Comparison of ENCODE assay signal across 18 cellular contexts in genomic region chr3:89690649-89691048, GRCh38.
A peak's percentile ranks its signal among the peaks of the same experiment; 100 is the strongest.
DNase-seq lines count a peak whose midpoint lies in the region; ATAC-seq and TF ChIP-seq lines count a peak whose summit lies in the region.
"Had no signal": no experiment of that assay in that cellular context is flagged by ENCODE, and none has a peak within 500 bp of the region (broad histone marks: within the 10 kb centered on the region; RNA-seq: fewer than 3 reads in every experiment).

No MANE protein-coding gene starts in this region.

- no peak for ATAC-seq in activated T-helper 17 cell treated with anti-CD3 and anti-CD28 coated beads, Interleukin-2, amount 50 U/mL, for 72 hours (replicated peaks)
- ATAC-seq: Right ventricle myocardium inferior had no signal

- H3K4me3 Mint-ChIP-seq in activated T-helper 17 cell treated with anti-CD3 and anti-CD28 coated beads, Interleukin-2, amount 50 U/mL, for 72 hours = no peak overlapping the region
- H3K4me3 Mint-ChIP-seq: CD8-positive, alpha-beta memory T cell; dendritic cell treated with granulocyte-macrophage colony-stimulating factor and Interleukin-4, amounts not matched to agents 40 ng/mL and 50 ng/mL, for 4 days; H9; T-helper 1 cell treated with Interleukin-12 subunit alpha and Interleukin-12 subunit beta and Interleukin-4 antibody, amounts not matched to agents 30 μg/mL and 1 μg/mL, for 36 hours had no signal

- no peaks in the 10 kb centered on the region for H3K36me3 Mint-ChIP-seq in activated T-helper 17 cell treated with anti-CD3 and anti-CD28 coated beads, Interleukin-2, amount 50 U/mL, for 72 hours (ENCODE audit: low read depth)
- H3K36me3 Mint-ChIP-seq: CD8-positive, alpha-beta memory T cell had no signal

- H3K36me3 ChIP-seq in MG63 (no peaks in the 10 kb centered on the region), uterus (peaks cover 0 to 3% of the 10 kb centered on the region in 2 donors)
- H3K36me3 ChIP-seq: left ventricle myocardium inferior, suprapubic skin had no signal

- H3K9me3 Mint-ChIP-seq in activated T-helper 17 cell treated with anti-CD3 and anti-CD28 coated beads, Interleukin-2, amount 50 U/mL, for 72 hours = peaks cover 7% of the 10 kb centered on the region
- H3K9me3 Mint-ChIP-seq: H9; T-helper 1 cell treated with Interleukin-12 subunit alpha and Interleukin-12 subunit beta and Interleukin-4 antibody, amounts not matched to agents 30 μg/mL and 1 μg/mL, for 36 hours had no signal

- H3K27ac ChIP-seq in uterus = no peak overlapping the region
- H3K27ac ChIP-seq: left ventricle myocardium inferior, suprapubic skin had no signal

- no peaks in the 10 kb centered on the region for H3K4me1 Mint-ChIP-seq in activated T-helper 17 cell treated with anti-CD3 and anti-CD28 coated beads, Interleukin-2, amount 50 U/mL, for 72 hours
- H3K4me1 Mint-ChIP-seq: CD8-positive, alpha-beta memory T cell; H9 had no signal

- TF ChIP-seq POLR2A in uterus (IDR thresholded peaks at IDR 0.05) = no peak

- H3K27me3 ChIP-seq in MG63 (no peaks in the 10 kb centered on the region), uterus (no peaks in the 10 kb centered on the region)
- H3K27me3 ChIP-seq: suprapubic skin had no signal

- H3K4me3 ChIP-seq in MG63 (no peak overlapping the region), fibroblast of pulmonary artery (replicated peaks; ENCODE audit: low read depth, low read length) (no peak overlapping the region), uterus (no peak overlapping the region)
- H3K4me3 ChIP-seq: left ventricle myocardium inferior, suprapubic skin had no signal

- no peaks in the 10 kb centered on the region for H3K9me3 ChIP-seq in MG63
- no peaks in the 10 kb centered on the region for H3K9me3 ChIP-seq in uterus
- H3K9me3 ChIP-seq: left ventricle myocardium inferior, suprapubic skin had no signal

- intact Hi-C loops in uterus (cut with DNase I; ENCODE audit: low total_unique reads) = no loop called here

- H3K27ac Mint-ChIP-seq in activated T-helper 17 cell treated with anti-CD3 and anti-CD28 coated beads, Interleukin-2, amount 50 U/mL, for 72 hours = no peak overlapping the region
- H3K27ac Mint-ChIP-seq: CD8-positive, alpha-beta memory T cell; dendritic cell treated with granulocyte-macrophage colony-stimulating factor and Interleukin-4, amounts not matched to agents 40 ng/mL and 50 ng/mL, for 4 days; H9; T-helper 1 cell treated with Interleukin-12 subunit alpha and Interleukin-12 subunit beta and Interleukin-4 antibody, amounts not matched to agents 30 μg/mL and 1 μg/mL, for 36 hours had no signal

- TF ChIP-seq CTCF in fibroblast of pulmonary artery (IDR thresholded peaks at IDR 0.05; ENCODE audit: low read length, missing control alignments) = no peak
- no peak for TF ChIP-seq CTCF in uterus (IDR thresholded peaks at IDR 0.05)

- no peaks in the 10 kb centered on the region for H3K4me1 ChIP-seq in uterus
- H3K4me1 ChIP-seq: suprapubic skin had no signal

- peak; percentile 12 for DNase-seq in Ammon's horn (ENCODE audit: low spot score)
- peak; percentile 86 for DNase-seq in MG63
- DNase-seq in RKO (ENCODE audit: low spot score) = peak; percentile 29
- peak; percentile 6 for DNase-seq in fibroblast of pulmonary artery (ENCODE audit: low read depth)
- no peak for DNase-seq in T-helper 2 cell
- no peak for DNase-seq in GM19238 (ENCODE audit: insufficient read length, low spot score)
- DNase-seq in uterus = no peak
- DNase-seq: activated gamma-delta T cell treated with Interleukin-2 at 50 U/mL for 16 hours; CD8-positive, alpha-beta memory T cell; H9; left ventricle myocardium inferior; NCI-H2029; stimulated activated CD4-positive, alpha-beta T cell treated with anti-CD3 and anti-CD28 coated beads, Interleukin-2, amount 100 ng/mL, for 48 hours had no signal

- H3K27me3 Mint-ChIP-seq in activated T-helper 17 cell treated with anti-CD3 and anti-CD28 coated beads, Interleukin-2, amount 50 U/mL, for 72 hours = no peaks in the 10 kb centered on the region
- H3K27me3 Mint-ChIP-seq: CD8-positive, alpha-beta memory T cell; dendritic cell treated with granulocyte-macrophage colony-stimulating factor and Interleukin-4, amounts not matched to agents 40 ng/mL and 50 ng/mL, for 4 days had no signal

Comparison
In these comparisons a context has a peak if more than half of its experiments do, and no peak if none do; other contexts are left out.
1. DNase-seq: peak in Ammon's horn (single experiment), MG63 (single experiment), RKO (single experiment) and fibroblast of pulmonary artery (single experiment); none in T-helper 2 cell (0 of 5), GM19238 (single experiment) and uterus (0 of 2).